In genomic region chr10:11454958-11455566, GRCh38 we compare ENCODE assay signal across 2 cellular contexts.
TF ChIP-seq lines count a peak whose summit lies in the region.

No MANE protein-coding gene starts in this region.

TF ChIP-seq in SK-N-SH, 30 proteins besides CTCF, POLR2A, EP300 and RAD21 (continued from another document):
- TF ChIP-seq, protein P1, sequence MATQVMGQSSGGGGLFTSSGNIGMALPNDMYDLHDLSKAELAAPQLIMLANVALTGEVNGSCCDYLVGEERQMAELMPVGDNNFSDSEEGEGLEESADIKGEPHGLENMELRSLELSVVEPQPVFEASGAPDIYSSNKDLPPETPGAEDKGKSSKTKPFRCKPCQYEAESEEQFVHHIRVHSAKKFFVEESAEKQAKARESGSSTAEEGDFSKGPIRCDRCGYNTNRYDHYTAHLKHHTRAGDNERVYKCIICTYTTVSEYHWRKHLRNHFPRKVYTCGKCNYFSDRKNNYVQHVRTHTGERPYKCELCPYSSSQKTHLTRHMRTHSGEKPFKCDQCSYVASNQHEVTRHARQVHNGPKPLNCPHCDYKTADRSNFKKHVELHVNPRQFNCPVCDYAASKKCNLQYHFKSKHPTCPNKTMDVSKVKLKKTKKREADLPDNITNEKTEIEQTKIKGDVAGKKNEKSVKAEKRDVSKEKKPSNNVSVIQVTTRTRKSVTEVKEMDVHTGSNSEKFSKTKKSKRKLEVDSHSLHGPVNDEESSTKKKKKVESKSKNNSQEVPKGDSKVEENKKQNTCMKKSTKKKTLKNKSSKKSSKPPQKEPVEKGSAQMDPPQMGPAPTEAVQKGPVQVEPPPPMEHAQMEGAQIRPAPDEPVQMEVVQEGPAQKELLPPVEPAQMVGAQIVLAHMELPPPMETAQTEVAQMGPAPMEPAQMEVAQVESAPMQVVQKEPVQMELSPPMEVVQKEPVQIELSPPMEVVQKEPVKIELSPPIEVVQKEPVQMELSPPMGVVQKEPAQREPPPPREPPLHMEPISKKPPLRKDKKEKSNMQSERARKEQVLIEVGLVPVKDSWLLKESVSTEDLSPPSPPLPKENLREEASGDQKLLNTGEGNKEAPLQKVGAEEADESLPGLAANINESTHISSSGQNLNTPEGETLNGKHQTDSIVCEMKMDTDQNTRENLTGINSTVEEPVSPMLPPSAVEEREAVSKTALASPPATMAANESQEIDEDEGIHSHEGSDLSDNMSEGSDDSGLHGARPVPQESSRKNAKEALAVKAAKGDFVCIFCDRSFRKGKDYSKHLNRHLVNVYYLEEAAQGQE (IDR thresholded peaks at IDR 0.05; ENCODE audit: low read depth, low read length) = no peak
- TF ChIP-seq MXI1 (IDR thresholded peaks at IDR 0.05; ENCODE audit: low read depth, low read length) (no peak), IRF3 (IDR thresholded peaks at IDR 0.05; ENCODE audit: low read depth, low read length) (no peak), TAF1 (IDR thresholded peaks at IDR 0.05; ENCODE audit: borderline replicate concordance, low read depth, low read length) (no peak), RCOR1 (IDR thresholded peaks at IDR 0.05; ENCODE audit: low read length) (no peak), FOXM1 (IDR thresholded peaks at IDR 0.05; ENCODE audit: low read depth) (no peak), RXRA (IDR thresholded peaks at IDR 0.05; ENCODE audit: borderline replicate concordance, low read depth) (no peak), GABPA (IDR thresholded peaks at IDR 0.05; ENCODE audit: low read depth) (no peak), TCF12 (IDR thresholded peaks at IDR 0.05) (no peak), ELF1 (IDR thresholded peaks at IDR 0.05) (no peak)
- TF ChIP-seq, protein P2, sequence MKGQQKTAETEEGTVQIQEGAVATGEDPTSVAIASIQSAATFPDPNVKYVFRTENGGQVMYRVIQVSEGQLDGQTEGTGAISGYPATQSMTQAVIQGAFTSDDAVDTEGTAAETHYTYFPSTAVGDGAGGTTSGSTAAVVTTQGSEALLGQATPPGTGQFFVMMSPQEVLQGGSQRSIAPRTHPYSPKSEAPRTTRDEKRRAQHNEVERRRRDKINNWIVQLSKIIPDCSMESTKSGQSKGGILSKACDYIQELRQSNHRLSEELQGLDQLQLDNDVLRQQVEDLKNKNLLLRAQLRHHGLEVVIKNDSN (IDR thresholded peaks at IDR 0.05; ENCODE audit: borderline replicate concordance, low read depth) = no peak
- TF ChIP-seq, protein P3, sequence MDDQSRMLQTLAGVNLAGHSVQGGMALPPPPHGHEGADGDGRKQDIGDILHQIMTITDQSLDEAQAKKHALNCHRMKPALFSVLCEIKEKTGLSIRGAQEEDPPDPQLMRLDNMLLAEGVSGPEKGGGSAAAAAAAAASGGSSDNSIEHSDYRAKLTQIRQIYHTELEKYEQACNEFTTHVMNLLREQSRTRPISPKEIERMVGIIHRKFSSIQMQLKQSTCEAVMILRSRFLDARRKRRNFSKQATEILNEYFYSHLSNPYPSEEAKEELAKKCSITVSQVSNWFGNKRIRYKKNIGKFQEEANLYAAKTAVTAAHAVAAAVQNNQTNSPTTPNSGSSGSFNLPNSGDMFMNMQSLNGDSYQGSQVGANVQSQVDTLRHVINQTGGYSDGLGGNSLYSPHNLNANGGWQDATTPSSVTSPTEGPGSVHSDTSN (IDR thresholded peaks at IDR 0.05) = no peak
- TF ChIP-seq, protein P4, sequence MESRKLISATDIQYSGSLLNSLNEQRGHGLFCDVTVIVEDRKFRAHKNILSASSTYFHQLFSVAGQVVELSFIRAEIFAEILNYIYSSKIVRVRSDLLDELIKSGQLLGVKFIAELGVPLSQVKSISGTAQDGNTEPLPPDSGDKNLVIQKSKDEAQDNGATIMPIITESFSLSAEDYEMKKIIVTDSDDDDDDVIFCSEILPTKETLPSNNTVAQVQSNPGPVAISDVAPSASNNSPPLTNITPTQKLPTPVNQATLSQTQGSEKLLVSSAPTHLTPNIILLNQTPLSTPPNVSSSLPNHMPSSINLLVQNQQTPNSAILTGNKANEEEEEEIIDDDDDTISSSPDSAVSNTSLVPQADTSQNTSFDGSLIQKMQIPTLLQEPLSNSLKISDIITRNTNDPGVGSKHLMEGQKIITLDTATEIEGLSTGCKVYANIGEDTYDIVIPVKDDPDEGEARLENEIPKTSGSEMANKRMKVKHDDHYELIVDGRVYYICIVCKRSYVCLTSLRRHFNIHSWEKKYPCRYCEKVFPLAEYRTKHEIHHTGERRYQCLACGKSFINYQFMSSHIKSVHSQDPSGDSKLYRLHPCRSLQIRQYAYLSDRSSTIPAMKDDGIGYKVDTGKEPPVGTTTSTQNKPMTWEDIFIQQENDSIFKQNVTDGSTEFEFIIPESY (IDR thresholded peaks at IDR 0.05; ENCODE audit: borderline replicate concordance, low read depth) = no peak
TF ChIP-seq in SK-N-SH: peak in this region for 0.

TF ChIP-seq in SK-N-SH treated with all-trans-retinoic acid at 6 μM for 48 hours, 23 proteins besides CTCF, POLR2A, EP300 and RAD21 (continued from another document):
- TF ChIP-seq, protein P5, sequence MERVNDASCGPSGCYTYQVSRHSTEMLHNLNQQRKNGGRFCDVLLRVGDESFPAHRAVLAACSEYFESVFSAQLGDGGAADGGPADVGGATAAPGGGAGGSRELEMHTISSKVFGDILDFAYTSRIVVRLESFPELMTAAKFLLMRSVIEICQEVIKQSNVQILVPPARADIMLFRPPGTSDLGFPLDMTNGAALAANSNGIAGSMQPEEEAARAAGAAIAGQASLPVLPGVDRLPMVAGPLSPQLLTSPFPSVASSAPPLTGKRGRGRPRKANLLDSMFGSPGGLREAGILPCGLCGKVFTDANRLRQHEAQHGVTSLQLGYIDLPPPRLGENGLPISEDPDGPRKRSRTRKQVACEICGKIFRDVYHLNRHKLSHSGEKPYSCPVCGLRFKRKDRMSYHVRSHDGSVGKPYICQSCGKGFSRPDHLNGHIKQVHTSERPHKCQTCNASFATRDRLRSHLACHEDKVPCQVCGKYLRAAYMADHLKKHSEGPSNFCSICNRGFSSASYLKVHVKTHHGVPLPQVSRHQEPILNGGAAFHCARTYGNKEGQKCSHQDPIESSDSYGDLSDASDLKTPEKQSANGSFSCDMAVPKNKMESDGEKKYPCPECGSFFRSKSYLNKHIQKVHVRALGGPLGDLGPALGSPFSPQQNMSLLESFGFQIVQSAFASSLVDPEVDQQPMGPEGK (CRISPR knock-in tag; IDR thresholded peaks at IDR 0.05; ENCODE audit: borderline replicate concordance) = no peak
- no peak for TF ChIP-seq TOX (CRISPR knock-in tag; IDR thresholded peaks at IDR 0.05; ENCODE audit: borderline replicate concordance)
- TF ChIP-seq ZFP3 (CRISPR knock-in tag; IDR thresholded peaks at IDR 0.05) = no peak
- no peak for TF ChIP-seq ZNF8 (CRISPR knock-in tag; IDR thresholded peaks at IDR 0.05)
- TF ChIP-seq POU6F1 (CRISPR knock-in tag; IDR thresholded peaks at IDR 0.05; ENCODE audit: borderline replicate concordance, low read depth) = no peak
- no peak for TF ChIP-seq CSDC2 (CRISPR knock-in tag; IDR thresholded peaks at IDR 0.05)
- TF ChIP-seq ZNF70 (CRISPR knock-in tag; IDR thresholded peaks at IDR 0.05) = no peak
TF ChIP-seq in SK-N-SH treated with all-trans-retinoic acid at 6 μM for 48 hours: peak in this region for 0.
